In genomic region chr13:23344923-23345322, GRCh38 we compare ENCODE assay signal across 20 cellular contexts.
DNase-seq lines count a peak whose midpoint lies in the region; ATAC-seq and TF ChIP-seq lines count a peak whose summit lies in the region.
"Had no signal": no experiment of that assay in that cellular context is flagged by ENCODE, and none has a peak within 500 bp of the region (broad histone marks: within the 10 kb centered on the region; RNA-seq: fewer than 3 reads in every experiment).

No MANE protein-coding gene starts in this region.

- 92% methylated on average over 2 of the region's 2 CpGs; no CpG with 5 or more reads in 1 of the 2 experiments for WGBS in endodermal cell (ENCODE audit: insufficient coverage in 1 of 2, insufficient read length in 1 of 2), 2 experiments
- WGBS in heart left ventricle, 4 donors, result 89 to 97% (median 94%) methylated on average over 2 of the region's 2 CpGs

- H3K36me3 ChIP-seq in endodermal cell (ENCODE audit: control insufficient read depth, insufficient read depth, low read length) (peaks cover 38% of the 10 kb centered on the region), heart left ventricle (peaks cover 0 to 63% (median 31%) of the 10 kb centered on the region in 9 donors)

- H3K4me3 Mint-ChIP-seq in endodermal cell (no peak overlapping the region), nephron (no peak overlapping the region)
- H3K4me3 Mint-ChIP-seq: CD8-positive, alpha-beta T cell had no signal

- peaks cover 35% of the 10 kb centered on the region for H3K36me3 Mint-ChIP-seq in endodermal cell (ENCODE audit: low read depth)
- H3K36me3 Mint-ChIP-seq in nephron (ENCODE audit: low read depth), result peaks cover 77% of the 10 kb centered on the region

- no peaks in the 10 kb centered on the region for H3K27me3 Mint-ChIP-seq in endodermal cell (ENCODE audit: insufficient read depth)
- H3K27me3 Mint-ChIP-seq in nephron (ENCODE audit: low read depth), result no peaks in the 10 kb centered on the region

- no peak for TF ChIP-seq CTCF in endodermal cell (conservative IDR thresholded peaks at IDR 0.05)
- no peak for TF ChIP-seq CTCF in nephron (IDR thresholded peaks at IDR 0.05; ENCODE audit: unreplicated experiment in 3 of 3)
- TF ChIP-seq CTCF in heart left ventricle (IDR thresholded peaks at IDR 0.05), result no peak
- no peak for TF ChIP-seq CTCF in foreskin fibroblast (IDR thresholded peaks at IDR 0.05; ENCODE audit: low read depth, low read length)

- H3K27ac ChIP-seq in endodermal cell (ENCODE audit: low read depth, low read length) (peak overlapping the region; percentile 40), heart left ventricle (no peak overlapping the region)
- H3K27ac ChIP-seq: BLaER1, KMS-11, SJSA1 had no signal

- intact Hi-C loops in heart left ventricle (cut with DNase I), result no loop called here

- H3K4me3 ChIP-seq in endodermal cell (ENCODE audit: low read length) (no peak overlapping the region), heart left ventricle (no peak overlapping the region), foreskin fibroblast (ENCODE audit: low read depth in 1 of 2, low read length in 2 of 2) (no peak overlapping the region)
- H3K4me3 ChIP-seq: BLaER1, SJSA1 had no signal

- no peaks in the 10 kb centered on the region for H3K27me3 ChIP-seq in endodermal cell (ENCODE audit: control insufficient read depth, insufficient read depth, low read length, poor library complexity, severe bottlenecking)
- H3K27me3 ChIP-seq in heart left ventricle, result no peaks in the 10 kb centered on the region
- H3K27me3 ChIP-seq: BLaER1, SJSA1 had no signal

- H3K27ac Mint-ChIP-seq in endodermal cell (no peak overlapping the region), nephron (peak overlapping the region in 2 of 3 experiments; percentile 46 to 49)
- H3K27ac Mint-ChIP-seq: CD8-positive, alpha-beta T cell had no signal

- no peak overlapping the region for H3K9ac ChIP-seq in endodermal cell (ENCODE audit: extremely low read depth, low read length, poor library complexity, severe bottlenecking)
- H3K9ac ChIP-seq: BLaER1, KMS-11 had no signal

- TF ChIP-seq POLR2A in heart left ventricle (IDR thresholded peaks at IDR 0.05), result no peak

- no peaks in the 10 kb centered on the region for H3K4me1 ChIP-seq in endodermal cell (ENCODE audit: control insufficient read depth, insufficient read depth, low read length)
- H3K4me1 ChIP-seq in heart left ventricle, result peaks cover 0 to 18% (median 2%) of the 10 kb centered on the region in 12 donors
- H3K4me1 ChIP-seq: BLaER1, SJSA1 had no signal

- ATAC-seq in heart left ventricle, result no peak
- ATAC-seq: CD8-positive, alpha-beta T cell; HepG2; Panc1 had no signal

- H3K9me3 Mint-ChIP-seq in endodermal cell (peaks cover 9% of the 10 kb centered on the region), nephron (peaks cover 6% of the 10 kb centered on the region)

- H3K4me1 Mint-ChIP-seq in endodermal cell (no peaks in the 10 kb centered on the region), nephron (no peaks in the 10 kb centered on the region)

- DNase-seq in Ammon's horn (ENCODE audit: low spot score), result peak; percentile 54
- DNase-seq in NCI-H1048 (lab: John Stamatoyannopoulos, UW), result peak; percentile 7
- no peak for DNase-seq in endodermal cell
- DNase-seq in HuH-7.5 (ENCODE audit: low spot score), result no peak
- DNase-seq in foreskin melanocyte, result no peak
- DNase-seq in heart left ventricle, result no peak
- no peak for DNase-seq in foreskin fibroblast
- DNase-seq: Calu3; CD8-positive, alpha-beta T cell; EL; GOT3; NCI-H1436; NCI-H1930; NCI-H2171 had no signal

- H3K9me3 ChIP-seq in endodermal cell (ENCODE audit: control insufficient read depth, low read length) (peaks cover 21% of the 10 kb centered on the region), heart left ventricle (no peaks in the 10 kb centered on the region)
- H3K9me3 ChIP-seq: SJSA1 had no signal

Comparison
In these comparisons a context has a peak if more than half of its experiments do, and no peak if none do; other contexts are left out.
1. DNase-seq: peak in Ammon's horn (single experiment) and NCI-H1048 (single experiment); none in endodermal cell (single experiment), HuH-7.5 (single experiment), foreskin melanocyte (single experiment), heart left ventricle (0 of 5) and foreskin fibroblast (0 of 2).